In genomic region chr3:75192065-75192658, GRCh38 we compare ENCODE assay signal across 8 cellular contexts.
DNase-seq lines count a peak whose midpoint lies in the region; ATAC-seq and TF ChIP-seq lines count a peak whose summit lies in the region.

No MANE protein-coding gene starts in this region.

- no peak overlapping the region for H2AK5ac ChIP-seq in mesenchymal stem cell (ENCODE audit: low read length, severe bottlenecking)

- no peaks in the 10 kb centered on the region for H3K79me1 ChIP-seq in mesenchymal stem cell (replicated peaks; ENCODE audit: low read length, poor library complexity, severe bottlenecking)

- intact Hi-C loops in breast epithelium (cut with DNase I; ENCODE audit: low total_unique reads) = no loop called here

- no peak overlapping the region for H3K9ac ChIP-seq in mesenchymal stem cell (ENCODE audit: low read length)

- TF ChIP-seq CTCF in breast epithelium (IDR thresholded peaks at IDR 0.05) (peak in 2 of 3 donors; percentile 36 to 48), suprapubic skin (IDR thresholded peaks at IDR 0.05) (peak; percentile 18 to 69)

- H3K23ac ChIP-seq in mesenchymal stem cell (ENCODE audit: low read length in 2 of 2) = no peak overlapping the region

- WGBS in mesenchymal stem cell = 41% methylated on average over 7 of the region's 8 CpGs
- 37% methylated on average over 7 of the region's 8 CpGs for WGBS in suprapubic skin

- no peak overlapping the region for H4K8ac ChIP-seq in mesenchymal stem cell (ENCODE audit: low read length)

- H3K14ac ChIP-seq in mesenchymal stem cell (ENCODE audit: low read length in 2 of 2) = no peak overlapping the region

- H2BK12ac ChIP-seq in mesenchymal stem cell (ENCODE audit: low read length in 2 of 2) = no peak overlapping the region

- H3K9me3 ChIP-seq in breast epithelium (no peaks in the 10 kb centered on the region), mesenchymal stem cell (ENCODE audit: control insufficient read depth, low read length) (no peaks in the 10 kb centered on the region), suprapubic skin (no peaks in the 10 kb centered on the region)

- peak; percentile 57 for DNase-seq in COLO829 (ENCODE audit: low spot score)
- peak in 50 of 76 experiments; percentile 2 to 70 (median 26) for DNase-seq in HUDEP-2 (lab: John Stamatoyannopoulos, UW; ENCODE audit: unreplicated experiment in 76 of 76)
- DNase-seq in T-helper 2 cell = peak in 3 of 5 experiments; percentile 12 to 29 (median 18)
- peak in 1 of 2 donors; percentile 19 for DNase-seq in breast epithelium (ENCODE audit: low spot score in 2 of 2)
- DNase-seq in mesenchymal stem cell = peak; percentile 34
- no peak for DNase-seq in suprapubic skin (ENCODE audit: low spot score in 2 of 2)

- H2BK5ac ChIP-seq in mesenchymal stem cell (ENCODE audit: low read depth, low read length, poor library complexity, severe bottlenecking) = no peak overlapping the region

- no peak overlapping the region for H2BK120ac ChIP-seq in mesenchymal stem cell (ENCODE audit: low read depth, low read length)

- no peak overlapping the region for H3K4ac ChIP-seq in mesenchymal stem cell (ENCODE audit: low read depth in 1 of 2, low read length in 2 of 2)

- H4K91ac ChIP-seq in mesenchymal stem cell (ENCODE audit: low read length) = no peak overlapping the region

- H2AFZ ChIP-seq in mesenchymal stem cell (ENCODE audit: low read depth, low read length) = no peak overlapping the region

- no peak for TF ChIP-seq EP300 in suprapubic skin (IDR thresholded peaks at IDR 0.05)

- peak; percentile 80 for ATAC-seq in GM19351 (IDR thresholded peaks at IDR 0.05; ENCODE audit: unreplicated experiment)
- ATAC-seq in GM18873 (IDR thresholded peaks at IDR 0.05; ENCODE audit: low FRiP score, unreplicated experiment) = no peak

- no peak overlapping the region for H3K27ac ChIP-seq in breast epithelium
- no peak overlapping the region for H3K27ac ChIP-seq in mesenchymal stem cell (ENCODE audit: low read length, poor library complexity, severe bottlenecking)
- no peak overlapping the region for H3K27ac ChIP-seq in suprapubic skin

- H3K27me3 ChIP-seq in breast epithelium = no peaks in the 10 kb centered on the region
- H3K27me3 ChIP-seq in mesenchymal stem cell (ENCODE audit: control insufficient read depth in 1 of 2, insufficient read depth in 1 of 2, low read length in 2 of 2) = peaks cover 0 to 45% of the 10 kb centered on the region in 2 experiments
- H3K27me3 ChIP-seq in suprapubic skin = peaks cover 3% of the 10 kb centered on the region

- H3K36me3 ChIP-seq in breast epithelium (no peaks in the 10 kb centered on the region), mesenchymal stem cell (ENCODE audit: control insufficient read depth in 1 of 2, insufficient read depth in 2 of 2, low read depth in 1 of 2, low read length in 2 of 2) (no peaks in the 10 kb centered on the region), suprapubic skin (no peaks in the 10 kb centered on the region)

- TF ChIP-seq POLR2A in breast epithelium (IDR thresholded peaks at IDR 0.05) (no peak), suprapubic skin (IDR thresholded peaks at IDR 0.05) (no peak)

- no peak overlapping the region for H3K4me2 ChIP-seq in mesenchymal stem cell (ENCODE audit: low read length, poor library complexity, severe bottlenecking)

- H3K4me1 ChIP-seq in breast epithelium (no peaks in the 10 kb centered on the region), mesenchymal stem cell (ENCODE audit: control insufficient read depth, insufficient read depth, low read depth, low read length) (no peaks in the 10 kb centered on the region), suprapubic skin (no peaks in the 10 kb centered on the region)

- H3K4me3 ChIP-seq in breast epithelium = no peak overlapping the region
- H3K4me3 ChIP-seq in mesenchymal stem cell (ENCODE audit: insufficient read depth in 1 of 2, low read depth in 1 of 2, low read length in 2 of 2) = no peak overlapping the region
- H3K4me3 ChIP-seq in suprapubic skin = no peak overlapping the region

- no peak overlapping the region for H3K18ac ChIP-seq in mesenchymal stem cell (ENCODE audit: low read depth in 1 of 2, low read length in 2 of 2)

- H2BK15ac ChIP-seq in mesenchymal stem cell (ENCODE audit: low read depth, poor library complexity, severe bottlenecking) = no peak overlapping the region

Comparison
In these comparisons a context has a peak if more than half of its experiments do, and no peak if none do; other contexts are left out.
1. DNase-seq: peak in COLO829 (single experiment), HUDEP-2 (50 of 76), T-helper 2 cell (3 of 5) and mesenchymal stem cell (single experiment); none in suprapubic skin (0 of 2).